Comparison of ENCODE assay signal across 8 cellular contexts in the genomic region with DNA sequence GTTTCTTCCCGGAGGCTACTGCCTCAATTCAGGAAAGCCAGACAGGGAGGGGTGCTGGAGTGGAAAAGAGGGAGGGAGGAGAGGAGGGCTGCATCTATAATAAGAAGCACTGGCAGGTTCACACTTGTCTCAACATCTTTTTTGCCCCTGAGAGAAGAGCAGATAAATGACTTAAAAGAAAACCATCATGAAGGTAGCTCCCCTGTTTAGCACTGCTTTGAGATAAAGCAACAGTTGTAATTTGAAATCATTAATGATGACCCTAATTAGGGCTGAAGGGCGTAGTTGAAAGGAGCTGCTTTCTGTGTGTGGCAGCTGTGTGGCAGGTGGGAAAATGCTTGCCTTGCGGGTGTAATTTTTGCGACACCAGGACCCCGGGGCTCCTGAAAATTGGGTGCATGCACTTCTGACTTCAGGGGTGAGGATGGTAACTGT.
DNase-seq lines count a peak whose midpoint lies in the region; ATAC-seq lines count a peak whose summit lies in the region.

No MANE protein-coding gene starts in this region.

- 0 out of 2 replicates have a peak, but pooled peaks cover 6% of the 10 kb centered on the region for H3K27me3 ChIP-seq in HUES64 (ENCODE audit: insufficient read depth, low read length)

- CTCF ChIA-PET in activated CD8-positive, alpha-beta T cell treated with anti-CD3 and anti-CD28 coated beads, Interleukin-2, amount 10 ng/mL, durations not matched to agents 7 days and 5 days (lab: Charles Lee): no interaction called here
- CTCF ChIA-PET in activated CD4-positive, alpha-beta memory T cell treated with anti-CD3 and anti-CD28 coated beads for 36 hours (lab: Charles Lee): interaction anchor here (0.7 kb wide), 1 partner anchor 19 kb away, joined by 3 read pairs; no protein-coding TSS in a partner anchor

- peak overlapping the region; percentile 66 for H3K4me3 ChIP-seq in HUES64 (ENCODE audit: low read length)
- peak overlapping the region; percentile 73 for H3K4me3 ChIP-seq in iPS-11a (ENCODE audit: low read depth, low read length)
- H3K4me3 ChIP-seq in skin epidermis: peak overlapping the region; percentile 49 to 64 (median 56)

- H3K4me1 Mint-ChIP-seq in activated CD8-positive, alpha-beta T cell treated with anti-CD3 and anti-CD28 coated beads, Interleukin-2, amount 10 ng/mL, durations not matched to agents 7 days and 5 days (ENCODE audit: low read depth): peaks cover 14% of the 10 kb centered on the region
- peaks cover 10% of the 10 kb centered on the region for H3K4me1 Mint-ChIP-seq in activated CD4-positive, alpha-beta memory T cell treated with anti-CD3 and anti-CD28 coated beads for 36 hours (ENCODE audit: low read depth)

- peaks cover 47% of the 10 kb centered on the region for H3K27me3 Mint-ChIP-seq in activated CD8-positive, alpha-beta T cell treated with anti-CD3 and anti-CD28 coated beads, Interleukin-2, amount 10 ng/mL, durations not matched to agents 7 days and 5 days (ENCODE audit: low read depth)
- H3K27me3 Mint-ChIP-seq in activated CD4-positive, alpha-beta memory T cell treated with anti-CD3 and anti-CD28 coated beads for 36 hours: peaks cover 53% of the 10 kb centered on the region

- DNase-seq in activated CD8-positive, alpha-beta T cell treated with anti-CD3 and anti-CD28 coated beads, Interleukin-2, amount 10 ng/mL, durations not matched to agents 7 days and 5 days: no peak
- DNase-seq in activated CD4-positive, alpha-beta memory T cell treated with anti-CD3 and anti-CD28 coated beads for 36 hours: no peak
- DNase-seq in NAMALWA (ENCODE audit: low spot score) (no peak), SW 1271 (lab: John Stamatoyannopoulos, UW) (no peak)
- DNase-seq in activated effector memory CD4-positive, alpha-beta T cell treated with Interleukin-2 at 50 U/mL for 16 hours: no peak

- no peaks in the 10 kb centered on the region for H3K9me3 Mint-ChIP-seq in activated CD8-positive, alpha-beta T cell treated with anti-CD3 and anti-CD28 coated beads, Interleukin-2, amount 10 ng/mL, durations not matched to agents 7 days and 5 days (ENCODE audit: insufficient read depth)
- no peaks in the 10 kb centered on the region for H3K9me3 Mint-ChIP-seq in activated CD4-positive, alpha-beta memory T cell treated with anti-CD3 and anti-CD28 coated beads for 36 hours

- H3K9ac ChIP-seq in HUES64 (ENCODE audit: low read depth, low read length): no peak overlapping the region

- intact Hi-C loops in activated CD4-positive, alpha-beta memory T cell treated with anti-CD3 and anti-CD28 coated beads for 36 hours (cut with micrococcal nuclease): no loop called here

- H3K27ac Mint-ChIP-seq in activated CD8-positive, alpha-beta T cell treated with anti-CD3 and anti-CD28 coated beads, Interleukin-2, amount 10 ng/mL, durations not matched to agents 7 days and 5 days: no peak overlapping the region
- no peak overlapping the region for H3K27ac Mint-ChIP-seq in activated CD4-positive, alpha-beta memory T cell treated with anti-CD3 and anti-CD28 coated beads for 36 hours

- peak overlapping the region; percentile 54 for H3K4me3 Mint-ChIP-seq in activated CD8-positive, alpha-beta T cell treated with anti-CD3 and anti-CD28 coated beads, Interleukin-2, amount 10 ng/mL, durations not matched to agents 7 days and 5 days
- no peak overlapping the region for H3K4me3 Mint-ChIP-seq in activated CD4-positive, alpha-beta memory T cell treated with anti-CD3 and anti-CD28 coated beads for 36 hours

- H3K9me3 ChIP-seq in HUES64 (ENCODE audit: insufficient read depth, low read depth, low read length): no peaks in the 10 kb centered on the region

- POLR2A ChIA-PET in activated CD8-positive, alpha-beta T cell treated with anti-CD3 and anti-CD28 coated beads, Interleukin-2, amount 10 ng/mL, durations not matched to agents 7 days and 5 days (lab: Charles Lee): no interaction called here
- POLR2A ChIA-PET in activated CD4-positive, alpha-beta memory T cell treated with anti-CD3 and anti-CD28 coated beads for 36 hours (lab: Charles Lee): no interaction called here

- ATAC-seq in activated CD8-positive, alpha-beta T cell treated with anti-CD3 and anti-CD28 coated beads, Interleukin-2, amount 10 ng/mL, durations not matched to agents 7 days and 5 days: no peak

- H3K27ac ChIP-seq in HUES64 (ENCODE audit: low read depth, low read length): no peak overlapping the region
- peak overlapping the region in 14 of 21 experiments; percentile 20 to 98 (median 86) for H3K27ac ChIP-seq in skin epidermis

- no peaks in the 10 kb centered on the region for H3K36me3 Mint-ChIP-seq in activated CD8-positive, alpha-beta T cell treated with anti-CD3 and anti-CD28 coated beads, Interleukin-2, amount 10 ng/mL, durations not matched to agents 7 days and 5 days (ENCODE audit: low read depth)
- no peaks in the 10 kb centered on the region for H3K36me3 Mint-ChIP-seq in activated CD4-positive, alpha-beta memory T cell treated with anti-CD3 and anti-CD28 coated beads for 36 hours

- 38% methylated on average over 5 of the region's 5 CpGs for WGBS in HUES64

- peaks cover 19% of the 10 kb centered on the region for H3K4me1 ChIP-seq in HUES64 (ENCODE audit: insufficient read depth, low read length)

- H3K36me3 ChIP-seq in HUES64 (ENCODE audit: insufficient read depth, low read length): no peaks in the 10 kb centered on the region
